11 cellular contexts compared by ENCODE assay signal in the genomic region with DNA sequence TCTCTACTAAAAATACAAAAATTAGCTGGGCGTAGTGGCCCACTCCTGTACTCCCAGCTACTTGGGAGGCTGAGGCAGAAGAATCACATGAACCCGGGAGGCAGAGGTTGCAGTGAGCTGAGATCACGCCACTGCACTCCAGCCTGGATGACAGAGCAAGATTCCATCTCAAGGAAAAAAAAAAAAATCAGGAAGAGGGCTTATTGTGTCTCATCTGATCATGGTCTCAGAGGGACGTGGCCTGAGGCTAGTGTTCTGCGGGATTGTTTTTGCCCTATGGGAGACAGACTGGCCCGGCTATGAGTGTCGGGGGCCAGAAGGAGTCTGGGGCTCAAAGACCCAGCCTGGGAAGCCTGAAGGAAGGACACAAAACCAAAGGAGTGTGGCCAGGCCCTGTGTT. TPM values are rescaled to one million over a fixed set of nuclear protein-coding genes. Genes with fewer than 3 reads are reported as not detected.
DNase-seq lines count a peak whose midpoint lies in the region; ATAC-seq, FAIRE-seq and TF ChIP-seq lines count a peak whose summit lies in the region.
"Not testable (repeated sequence)": the region's sequence is repeated elsewhere in the genome, so short reads cannot be mapped to it uniquely, and the experiment has no call there.
"Had no signal": no experiment of that assay in that cellular context is flagged by ENCODE, and none has a peak within 500 bp of the region (broad histone marks: within the 10 kb centered on the region; RNA-seq: fewer than 3 reads in every experiment).

No MANE protein-coding gene starts in this region.

- H3K18ac ChIP-seq in H9 (ENCODE audit: insufficient read length, low read depth, low read length), result not testable (repeated sequence)

- H3K23me2 ChIP-seq in H9 (ENCODE audit: insufficient read length, low read depth, low read length, poor library complexity, severe bottlenecking), result not testable (repeated sequence)

- H4K91ac ChIP-seq in H9 (ENCODE audit: insufficient read length, low read depth, low read length), result not testable (repeated sequence)

- peak overlapping the region; percentile 21 for H3K27ac Mint-ChIP-seq in Caco-2 (ENCODE audit: unreplicated experiment)
- H3K27ac Mint-ChIP-seq in H9, result peak overlapping the region in 2 of 3 experiments; percentile 85 to 87; a peak in 4 of 7 replicates
- H3K27ac Mint-ChIP-seq in T-helper 17 cell, result peak overlapping the region; percentile 41
- peak overlapping the region; percentile 60 for H3K27ac Mint-ChIP-seq in central memory CD8-positive, alpha-beta T cell (ENCODE audit: low read depth)
- peak overlapping the region; percentile 46 for H3K27ac Mint-ChIP-seq in endodermal cell
- H3K27ac Mint-ChIP-seq in neural progenitor cell, result not testable (repeated sequence)

- not testable (repeated sequence) for H3K56ac ChIP-seq in H9 (ENCODE audit: insufficient read length, low read depth, low read length)

- not testable (repeated sequence) for H3F3A ChIP-seq in neural progenitor cell (ENCODE audit: low read depth)

- H3K4ac ChIP-seq in H9 (ENCODE audit: low read depth, low read length), result not testable (repeated sequence)

- not testable (repeated sequence) for H3K9me3 Mint-ChIP-seq in Caco-2 (ENCODE audit: unreplicated experiment); H9; central memory CD8-positive, alpha-beta T cell; endodermal cell; neural progenitor cell

- H3K4me2 ChIP-seq in H9 (ENCODE audit: insufficient read depth, insufficient read length, low read length); neural progenitor cell: not testable (repeated sequence)

- WGBS in H9 (ENCODE audit: extremely low coverage, insufficient read length, low lambda C conversion rate), result no CpG with 5 or more reads among the region's 7 CpGs
- WGBS in endodermal cell (ENCODE audit: insufficient coverage in 1 of 2, insufficient read length in 1 of 2), 2 experiments, result 94 to 95% methylated on average over 5 to 7 of the region's 7 CpGs

- not testable (repeated sequence) for H3K14ac ChIP-seq in H9 (ENCODE audit: insufficient read depth, low read length)

- not testable (repeated sequence) for H3K79me2 ChIP-seq in H9 (ENCODE audit: insufficient read depth, low read length); neural progenitor cell (ENCODE audit: low read depth)

- not testable (repeated sequence) for H2BK12ac ChIP-seq in H9 (ENCODE audit: insufficient read length, low read depth, low read length)

- CTCF ChIA-PET in Caco-2 (lab: Charles Lee), result interaction anchor here (0.7 kb wide), 1 partner anchor 75 kb away, joined by 5 read pairs; no protein-coding TSS in a partner anchor

- not testable (repeated sequence) for H3K4me3 Mint-ChIP-seq in Caco-2 (ENCODE audit: unreplicated experiment); H9; central memory CD8-positive, alpha-beta T cell; endodermal cell
- H3K4me3 Mint-ChIP-seq in T-helper 17 cell (peak overlapping the region; percentile 49), neural progenitor cell (peak overlapping the region; percentile 53)

- DNase-seq in Caco-2; H9; T-helper 17 cell; central memory CD8-positive, alpha-beta T cell (ENCODE audit: low spot score in 2 of 2); endodermal cell; kidney; neural progenitor cell (ENCODE audit: low spot score): not testable (repeated sequence)

- H4K5ac ChIP-seq in H9 (ENCODE audit: insufficient read length, low read depth, low read length), result not testable (repeated sequence)

- H3K27me3 ChIP-seq in Caco-2 (replicated peaks; ENCODE audit: control insufficient read depth, insufficient read depth, low read length); H9 (ENCODE audit: insufficient read depth, low read length); neural progenitor cell; subcutaneous abdominal adipose tissue (ENCODE audit: control insufficient read depth in 5 of 5, insufficient read depth in 4 of 5, low read length in 5 of 5): not testable (repeated sequence)
- H3K27me3 ChIP-seq in endodermal cell (ENCODE audit: control insufficient read depth, insufficient read depth, low read length, poor library complexity, severe bottlenecking), result peaks cover 92% of the 10 kb centered on the region

- H3K27me3 Mint-ChIP-seq in Caco-2 (ENCODE audit: insufficient read depth, unreplicated experiment); H9 (ENCODE audit: low read depth); T-helper 17 cell; central memory CD8-positive, alpha-beta T cell; neural progenitor cell (ENCODE audit: insufficient read depth, low read depth): not testable (repeated sequence)
- H3K27me3 Mint-ChIP-seq in endodermal cell (ENCODE audit: insufficient read depth), result peaks cover 73% of the 10 kb centered on the region

- H3K9me3 ChIP-seq in Caco-2; H9 (ENCODE audit: control insufficient read depth, low read depth, low read length); T-helper 17 cell (ENCODE audit: control insufficient read depth, low read length, poor library complexity, severe bottlenecking); endodermal cell (ENCODE audit: control insufficient read depth, low read length); kidney (ENCODE audit: control insufficient read depth in 1 of 2, low read length in 2 of 2); neural progenitor cell (ENCODE audit: low read depth); subcutaneous abdominal adipose tissue (ENCODE audit: control insufficient read depth in 5 of 5, low read length in 5 of 5): not testable (repeated sequence)

- peaks cover 12% of the 10 kb centered on the region for H3K36me3 Mint-ChIP-seq in Caco-2 (ENCODE audit: insufficient read depth, unreplicated experiment)
- H3K36me3 Mint-ChIP-seq in H9 (ENCODE audit: insufficient read depth in 1 of 3, low read depth in 3 of 3); T-helper 17 cell (ENCODE audit: low read depth); central memory CD8-positive, alpha-beta T cell (ENCODE audit: insufficient read depth); endodermal cell (ENCODE audit: low read depth); neural progenitor cell: not testable (repeated sequence)

- not testable (repeated sequence) for H3K79me1 ChIP-seq in H9 (ENCODE audit: insufficient read depth, low read depth, low read length, poor library complexity, severe bottlenecking)

- H3K23ac ChIP-seq in H9 (ENCODE audit: insufficient read length, low read depth, low read length), result not testable (repeated sequence)

- not testable (repeated sequence) for H2AFZ ChIP-seq in H9 (ENCODE audit: low read length); neural progenitor cell (replicated peaks)

- not testable (repeated sequence) for FAIRE-seq in kidney (lab: Jason Lieb, UNC)

- not testable (repeated sequence) for H2BK20ac ChIP-seq in H9 (ENCODE audit: low read depth, low read length, poor library complexity, severe bottlenecking)

- H4K20me1 ChIP-seq in H9 (ENCODE audit: control insufficient read depth, insufficient read depth, insufficient read length), result not testable (repeated sequence)
- H4K20me1 ChIP-seq in neural progenitor cell (ENCODE audit: low read depth), result peaks cover 14% of the 10 kb centered on the region

- BruUV-seq in Caco-2 (replicated peaks; lab: Mats Ljungman, UMichigan), result not testable (repeated sequence)

- H2BK120ac ChIP-seq in H9 (ENCODE audit: low read depth, low read length, poor library complexity, severe bottlenecking), result not testable (repeated sequence)

- not testable (repeated sequence) for H4K8ac ChIP-seq in H9 (replicated peaks; ENCODE audit: insufficient read length, low read depth, low read length)

- H3K27ac ChIP-seq in H9 (ENCODE audit: insufficient read length, low read depth, low read length); endodermal cell (ENCODE audit: low read depth, low read length); neural progenitor cell: not testable (repeated sequence)
- peak overlapping the region; percentile 19 to 85 for H3K27ac ChIP-seq in kidney (ENCODE audit: low read depth in 2 of 2, low read length in 2 of 2)
- peak overlapping the region; percentile 87 for H3K27ac ChIP-seq in subcutaneous abdominal adipose tissue (ENCODE audit: low read depth, low read length)

- not testable (repeated sequence) for TF ChIP-seq CTCF in Caco-2 (IDR thresholded peaks at IDR 0.05; ENCODE audit: insufficient read depth in 1 of 2, low read depth in 1 of 2, low read length in 1 of 2, severe bottlenecking in 1 of 2, unreplicated experiment in 1 of 2); H9 (conservative IDR thresholded peaks at IDR 0.05); endodermal cell (conservative IDR thresholded peaks at IDR 0.05); kidney (IDR thresholded peaks at IDR 0.05; ENCODE audit: borderline replicate concordance, extremely low read depth, insufficient read depth); neural progenitor cell (IDR thresholded peaks at IDR 0.05)

- H2AK5ac ChIP-seq in H9 (ENCODE audit: insufficient read length, low read length), result not testable (repeated sequence)

- not testable (repeated sequence) for H3K4me1 Mint-ChIP-seq in Caco-2 (ENCODE audit: low read depth, unreplicated experiment); H9; T-helper 17 cell; central memory CD8-positive, alpha-beta T cell; endodermal cell; neural progenitor cell

- intact Hi-C loops in Caco-2 (cut with micrococcal nuclease; ENCODE audit: unreplicated experiment); kidney (cut with DNase I): not testable (repeated sequence)

- POLR2A ChIA-PET in Caco-2 (lab: Charles Lee), result not testable (repeated sequence)

- not testable (repeated sequence) for H2BK5ac ChIP-seq in H9 (ENCODE audit: insufficient read length, low read length)

- H3K4me1 ChIP-seq in Caco-2 (peaks cover 28% of the 10 kb centered on the region), kidney (ENCODE audit: control insufficient read depth in 1 of 2, insufficient read depth in 1 of 2, low read depth in 1 of 2, low read length in 2 of 2) (peaks cover 54 to 58% of the 10 kb centered on the region in 2 donors), subcutaneous abdominal adipose tissue (ENCODE audit: control insufficient read depth in 5 of 5, insufficient read depth in 5 of 5, low read length in 5 of 5) (peaks cover 6 to 61% (median 58%) of the 10 kb centered on the region in 5 donors)
- not testable (repeated sequence) for H3K4me1 ChIP-seq in H9 (ENCODE audit: insufficient read depth, low read length); endodermal cell (ENCODE audit: control insufficient read depth, insufficient read depth, low read length); neural progenitor cell

- ATAC-seq in T-helper 17 cell; central memory CD8-positive, alpha-beta T cell (replicated peaks; ENCODE audit: extremely low read depth, poor library complexity, severe bottlenecking): not testable (repeated sequence)

- H3K4me3 ChIP-seq in Caco-2 (ENCODE audit: low read depth, low read length); endodermal cell (ENCODE audit: low read length); kidney (ENCODE audit: low read length in 2 of 2); neural progenitor cell: not testable (repeated sequence)
- peak overlapping the region in 1 of 5 donors; percentile 19 for H3K4me3 ChIP-seq in subcutaneous abdominal adipose tissue (ENCODE audit: low read depth in 1 of 5, low read length in 5 of 5)

- not testable (repeated sequence) for H3K9ac ChIP-seq in H9 (ENCODE audit: extremely low read depth, insufficient read length, low read length); endodermal cell (ENCODE audit: extremely low read depth, low read length, poor library complexity, severe bottlenecking); kidney (ENCODE audit: low read length in 2 of 2); neural progenitor cell
- peak overlapping the region in 3 of 5 donors; percentile 41 to 62 (median 41) for H3K9ac ChIP-seq in subcutaneous abdominal adipose tissue (ENCODE audit: low read length in 5 of 5)

- not testable (repeated sequence) for H3T11ph ChIP-seq in H9 (ENCODE audit: low read length)

- H2BK15ac ChIP-seq in H9 (ENCODE audit: low read depth, low read length), result not testable (repeated sequence)

- not testable (repeated sequence) for H3K36me3 ChIP-seq in Caco-2 (ENCODE audit: control insufficient read depth, insufficient read depth, low read length); endodermal cell (ENCODE audit: control insufficient read depth, insufficient read depth, low read length); kidney (ENCODE audit: control insufficient read depth in 1 of 2, insufficient read depth in 2 of 2, low read length in 2 of 2); neural progenitor cell
- H3K36me3 ChIP-seq in subcutaneous abdominal adipose tissue (ENCODE audit: control insufficient read depth in 5 of 5, insufficient read depth in 5 of 5, low read length in 5 of 5), result peaks cover 0 to 41% (median 18%) of the 10 kb centered on the region in 5 donors

RNA-seq across cellular contexts. Expression of gene ALDH4A1, which starts 10.5 kb away (rescaled TPM):
- total RNA-seq in Caco-2 (2022) (15.3 and 18.0 TPM in 2 replicates), H9 (2021) (26.1 TPM in 2 replicates), T-helper 17 cell (1 to 10 TPM; 1.1 to 1.2 TPM), endodermal cell (10 to 100 TPM in 1 of 2 donors, 1 to 10 TPM in 1; 7.6 to 18.7 TPM), kidney (49.3 TPM), neural progenitor cell (ENCODE audit: low replicate concordance) (21.8 and 39.9 TPM in 2 replicates)
- 13.0 TPM for polyA plus RNA-seq in endodermal cell (2013, experiment 1 of 2)
- 13.1 TPM for polyA plus RNA-seq in endodermal cell (2013, experiment 2 of 2)
- 352 TPM for polyA plus RNA-seq in kidney (ENCODE audit: insufficient read depth, low read depth, low replicate concordance)

RNA-seq across cellular contexts. Expression of gene TAS1R2, which starts 32.4 kb away (rescaled TPM):
- total RNA-seq in Caco-2 (2022), result not detected in 2 replicates
- not detected in 2 replicates for total RNA-seq in H9 (2021)
- total RNA-seq in T-helper 17 cell, result not detected
- total RNA-seq in endodermal cell, result not detected
- polyA plus RNA-seq in endodermal cell (2013, experiment 1 of 2), result not detected
- polyA plus RNA-seq in endodermal cell (2013, experiment 2 of 2), result not detected
- not detected for total RNA-seq in kidney
- polyA plus RNA-seq in kidney (ENCODE audit: insufficient read depth, low read depth, low replicate concordance), result not detected
- not detected in 2 replicates for total RNA-seq in neural progenitor cell (ENCODE audit: low replicate concordance)
- total RNA-seq: Calu3; CD4-positive, CD25-positive, alpha-beta regulatory T cell; Daoy had no signal
- polyA plus RNA-seq: CD4-positive, CD25-positive, alpha-beta regulatory T cell had no signal
